8 cellular contexts compared by ENCODE assay signal in genomic region chr15:82139823-82140268, GRCh38.
DNase-seq lines count a peak whose midpoint lies in the region; ATAC-seq, FAIRE-seq and TF ChIP-seq lines count a peak whose summit lies in the region.

No MANE protein-coding gene starts in this region.

- FAIRE-seq in A204.1 (lab: Jason Lieb, UNC), result peak; percentile 89

- no peaks in the 10 kb centered on the region for H3K27me3 Mint-ChIP-seq in mesothelial cell of epicardium (ENCODE audit: low read depth)
- no peaks in the 10 kb centered on the region for H3K27me3 Mint-ChIP-seq in activated T-helper 17 cell treated with anti-CD3 and anti-CD28 coated beads, Interleukin-2, amount 50 U/mL, for 72 hours

- no peaks in the 10 kb centered on the region for H3K9me3 Mint-ChIP-seq in mesothelial cell of epicardium
- no peaks in the 10 kb centered on the region for H3K9me3 Mint-ChIP-seq in activated T-helper 17 cell treated with anti-CD3 and anti-CD28 coated beads, Interleukin-2, amount 50 U/mL, for 72 hours

- H3K36me3 Mint-ChIP-seq in mesothelial cell of epicardium, result peaks cover 6% of the 10 kb centered on the region
- peaks cover 41% of the 10 kb centered on the region for H3K36me3 Mint-ChIP-seq in activated T-helper 17 cell treated with anti-CD3 and anti-CD28 coated beads, Interleukin-2, amount 50 U/mL, for 72 hours (ENCODE audit: low read depth)

- peak overlapping the region; percentile 87 for H3K27ac Mint-ChIP-seq in mesothelial cell of epicardium
- no peak overlapping the region for H3K27ac Mint-ChIP-seq in activated T-helper 17 cell treated with anti-CD3 and anti-CD28 coated beads, Interleukin-2, amount 50 U/mL, for 72 hours

- peak; percentile 57 for TF ChIP-seq CTCF in GM12873 (IDR thresholded peaks at IDR 0.05; ENCODE audit: insufficient read depth, low read depth, low read length, missing control alignments)
- TF ChIP-seq CTCF in mesothelial cell of epicardium (IDR thresholded peaks at IDR 0.05; ENCODE audit: unreplicated experiment), result peak; percentile 90

- DNase-seq in NCI-H446 (lab: John Stamatoyannopoulos, UW) (peak; percentile 2 to 44), cerebellar cortex (ENCODE audit: low spot score) (peak; percentile 43), mesothelial cell of epicardium (ENCODE audit: low spot score in 2 of 2, unreplicated experiment in 2 of 2) (no peak), HK-2 (ENCODE audit: unreplicated experiment) (no peak)
- DNase-seq in activated CD4-positive, CD25-positive, alpha-beta regulatory T cell (lab: John Stamatoyannopoulos, UW), result no peak

- no peak overlapping the region for H3K4me3 Mint-ChIP-seq in mesothelial cell of epicardium
- H3K4me3 Mint-ChIP-seq in activated T-helper 17 cell treated with anti-CD3 and anti-CD28 coated beads, Interleukin-2, amount 50 U/mL, for 72 hours, result no peak overlapping the region

- peaks cover 37% of the 10 kb centered on the region for H3K4me1 Mint-ChIP-seq in mesothelial cell of epicardium
- H3K4me1 Mint-ChIP-seq in activated T-helper 17 cell treated with anti-CD3 and anti-CD28 coated beads, Interleukin-2, amount 50 U/mL, for 72 hours, result peaks cover 5% of the 10 kb centered on the region

- ATAC-seq in activated T-helper 17 cell treated with anti-CD3 and anti-CD28 coated beads, Interleukin-2, amount 50 U/mL, for 72 hours (replicated peaks), result no peak

Comparison
In these comparisons a context has a peak if more than half of its experiments do, and no peak if none do; other contexts are left out.
1. DNase-seq: peak in NCI-H446 (2 of 2) and cerebellar cortex (single experiment); none in mesothelial cell of epicardium (0 of 2), HK-2 (single experiment) and activated CD4-positive, CD25-positive, alpha-beta regulatory T cell (0 of 4).